Comparison of ENCODE assay signal across 22 cellular contexts in the genomic region with DNA sequence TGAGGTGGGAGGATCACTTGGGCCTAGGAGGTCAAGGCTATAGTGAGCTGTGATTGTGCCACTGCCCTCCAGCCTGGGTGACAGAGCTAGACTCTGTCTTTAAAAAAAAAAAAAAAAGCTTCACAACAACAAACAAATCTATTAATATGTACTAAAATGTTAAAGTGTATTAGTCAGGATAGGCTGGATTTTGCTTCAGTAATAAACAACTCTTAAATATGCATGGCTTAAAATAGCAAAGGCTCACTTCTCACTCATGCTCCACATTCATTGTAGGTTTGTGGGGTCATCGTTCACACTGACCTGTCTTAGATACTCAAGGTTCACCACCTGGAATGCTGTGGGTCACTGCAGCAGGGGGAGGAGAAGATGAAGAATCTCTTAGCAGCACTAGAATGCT. TPM values are rescaled to one million over a fixed set of nuclear protein-coding genes. Genes with fewer than 3 reads are reported as not detected.
"Had no signal": no experiment of that assay in that cellular context is flagged by ENCODE, and none has a peak within 500 bp of the region (broad histone marks: within the 10 kb centered on the region; RNA-seq: fewer than 3 reads in every experiment).

No MANE protein-coding gene starts in this region.

- H3K9me3 ChIP-seq: esophagus squamous epithelium, stomach, testis had no signal

- DNase-seq: activated CD4-positive, alpha-beta T cell treated with anti-CD3 and anti-CD28 coated beads, Interleukin-2, amount 50 U/mL, for 48 hours; activated naive CD4-positive, alpha-beta T cell; activated naive CD8-positive, alpha-beta T cell treated with anti-CD3 and anti-CD28 coated beads for 36 hours; activated T-cell treated with anti-CD3 and anti-CD28 coated beads for 4 hours; amygdala; central memory CD4-positive, alpha-beta T cell; effector memory CD4-positive, alpha-beta T cell; esophagus squamous epithelium; immature natural killer cell; left colon; midbrain; nephron progenitor cell; nucleus accumbens; small intestine; stimulated activated CD4-positive, alpha-beta T cell treated with anti-CD3 and anti-CD28 coated beads, Interleukin-4, amount 100 ng/mL, for 24 hours; stomach; T-helper 2 cell; testis; WERI-Rb-1 had no signal

- H3K4me3 ChIP-seq: esophagus squamous epithelium, stomach, testis had no signal

- ATAC-seq: left colon; stimulated activated effector memory CD8-positive, alpha-beta T cell treated with anti-CD3 and anti-CD28 coated beads, Interleukin-12 subunit alpha, Interleukin-12 subunit beta, amount 100 ng/mL, for 72 hours had no signal

- H3K36me3 ChIP-seq: esophagus squamous epithelium, stomach, WERI-Rb-1 had no signal

- H3K27me3 ChIP-seq: esophagus squamous epithelium, stomach, testis had no signal

RNA-seq across cellular contexts. Expression of a gene that starts 33.8 kb away (rescaled TPM):
- total RNA-seq: endothelial cell of umbilical vein, lung microvascular endothelial cell had no signal
